14 cellular contexts compared by ENCODE assay signal in the genomic region with DNA sequence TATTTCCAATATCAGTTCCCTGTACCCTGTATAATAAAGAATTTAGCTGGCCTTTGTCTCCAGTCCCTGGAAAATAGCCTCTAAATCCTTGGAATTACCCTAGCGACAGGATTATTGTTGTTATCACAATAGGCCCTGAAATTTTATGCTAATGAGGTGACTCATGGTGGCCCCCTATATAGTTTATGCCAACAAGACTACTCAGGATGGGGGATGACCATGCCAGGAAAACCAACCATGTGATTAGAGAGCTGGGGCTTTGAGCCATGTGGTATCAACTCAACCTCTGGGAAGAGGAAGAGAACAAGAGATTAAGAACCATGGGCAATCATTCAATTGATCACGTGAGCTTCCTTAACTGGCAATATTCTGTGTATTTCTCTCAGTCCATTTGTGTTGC.
"Had no signal": no experiment of that assay in that cellular context is flagged by ENCODE, and none has a peak within 500 bp of the region (broad histone marks: within the 10 kb centered on the region; RNA-seq: fewer than 3 reads in every experiment).

No MANE protein-coding gene starts in this region.

- ATAC-seq: left cardiac atrium; lower lobe of right lung; stimulated activated memory B cell treated with anti-CD40 and anti-IgM and Interleukin-4, amounts not matched to agents 10 μg/mL and 1 μg/mL and 100 μg/mL, for 72 hours had no signal

- H3K4me3 ChIP-seq: cardiac muscle cell, lower lobe of right lung, tibial nerve, vagina had no signal

- DNase-seq: activated CD4-positive, alpha-beta T cell treated with anti-CD3 and anti-CD28 coated beads, Interleukin-2, amount 50 U/mL, for 1 hour; activated effector memory CD4-positive, alpha-beta T cell treated with Interleukin-2 at 50 U/mL for 16 hours; effector CD8-positive, alpha-beta T cell; left cardiac atrium; lower lobe of right lung; naive B cell; right cardiac atrium; small intestine had no signal

- H3K27ac Mint-ChIP-seq: activated naive CD8-positive, alpha-beta T cell; stimulated activated memory B cell treated with anti-CD40 and anti-IgM and Interleukin-4, amounts not matched to agents 10 μg/mL and 1 μg/mL and 100 μg/mL, for 72 hours; T-helper 1 cell treated with Interleukin-12 subunit alpha and Interleukin-12 subunit beta and Interleukin-4 antibody, amounts not matched to agents 30 μg/mL and 1 μg/mL, for 36 hours had no signal

- H3K9me3 Mint-ChIP-seq: naive B cell; stimulated activated memory B cell treated with anti-CD40 and anti-IgM and Interleukin-4, amounts not matched to agents 10 μg/mL and 1 μg/mL and 100 μg/mL, for 72 hours; T-helper 1 cell treated with Interleukin-12 subunit alpha and Interleukin-12 subunit beta and Interleukin-4 antibody, amounts not matched to agents 30 μg/mL and 1 μg/mL, for 36 hours had no signal
